Comparison of ENCODE assay signal across 14 cellular contexts in the genomic region with DNA sequence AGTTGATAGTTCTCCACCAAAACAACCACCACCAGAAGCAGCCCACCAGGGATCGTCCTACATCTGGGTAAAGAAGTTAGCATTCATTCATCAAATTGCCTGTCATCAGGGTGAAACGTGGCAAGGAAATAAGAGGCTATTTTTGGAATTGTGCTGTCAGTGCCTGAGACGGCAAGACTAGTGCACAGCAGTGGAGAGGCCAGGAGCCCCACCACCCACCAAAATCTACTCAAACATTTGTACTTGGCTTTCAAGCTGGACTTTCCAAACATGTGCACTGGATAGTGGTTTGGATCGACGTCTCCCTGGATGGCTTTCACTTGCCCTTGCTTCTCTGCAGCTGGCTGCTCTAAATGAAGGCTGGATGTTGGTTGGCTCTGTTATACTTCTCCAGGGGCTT. TPM values are rescaled to one million over a fixed set of nuclear protein-coding genes. Genes with fewer than 3 reads are reported as not detected.
DNase-seq lines count a peak whose midpoint lies in the region; ATAC-seq and TF ChIP-seq lines count a peak whose summit lies in the region.
"Had no signal": no experiment of that assay in that cellular context is flagged by ENCODE, and none has a peak within 500 bp of the region (broad histone marks: within the 10 kb centered on the region; RNA-seq: fewer than 3 reads in every experiment).

No MANE protein-coding gene starts in this region.

- H3K4me1 ChIP-seq in cardiac muscle cell (ENCODE audit: low read depth) (no peaks in the 10 kb centered on the region), heart right ventricle (peaks cover 0 to 11% (median 0%) of the 10 kb centered on the region in 9 donors)

- H3K9me3 ChIP-seq in cardiac muscle cell (ENCODE audit: low read depth) (no peaks in the 10 kb centered on the region), heart right ventricle (no peaks in the 10 kb centered on the region)
- H3K9me3 ChIP-seq: BE2C had no signal

- no peaks in the 10 kb centered on the region for H3K36me3 Mint-ChIP-seq in type B pancreatic cell
- H3K36me3 Mint-ChIP-seq: CD4-positive, CD25-positive, alpha-beta regulatory T cell; CD8-positive, alpha-beta memory T cell had no signal

- H3K27me3 Mint-ChIP-seq in type B pancreatic cell, result no peaks in the 10 kb centered on the region

- H3K4me1 Mint-ChIP-seq in type B pancreatic cell (ENCODE audit: unreplicated experiment), result peaks cover 4% of the 10 kb centered on the region
- H3K4me1 Mint-ChIP-seq: CD4-positive, CD25-positive, alpha-beta regulatory T cell; CD8-positive, alpha-beta memory T cell; H9 had no signal

- 31 to 33% methylated on average over 5 of the region's 5 CpGs for WGBS in heart right ventricle, 2 donors
- 41 to 52% methylated on average over 5 of the region's 5 CpGs for WGBS in lower leg skin, 2 donors

- H3K27ac ChIP-seq in cardiac muscle cell (no peak overlapping the region), heart right ventricle (no peak overlapping the region)

- H3K4me3 ChIP-seq in cardiac muscle cell, result no peak overlapping the region
- H3K4me3 ChIP-seq in fibroblast of mammary gland (ENCODE audit: control insufficient read depth, low read depth, low read length), result no peak overlapping the region
- no peak overlapping the region for H3K4me3 ChIP-seq in heart right ventricle
- no peak overlapping the region for H3K4me3 ChIP-seq in lower leg skin (ENCODE audit: low read depth, poor library complexity, severe bottlenecking)

- H3K27me3 ChIP-seq in cardiac muscle cell (no peaks in the 10 kb centered on the region), heart right ventricle (no peaks in the 10 kb centered on the region)
- H3K27me3 ChIP-seq: BE2C had no signal

- peak; percentile 24 to 44 for DNase-seq in cardiac muscle cell (ENCODE audit: low read depth in 1 of 2, low spot score in 1 of 2)
- DNase-seq in cardiac septum (ENCODE audit: low spot score), result no peak
- peak; percentile 38 for DNase-seq in fibroblast of mammary gland (ENCODE audit: low read depth)
- DNase-seq in heart right ventricle, result no peak
- peak; percentile 25 for DNase-seq in type B pancreatic cell (ENCODE audit: extremely low spot score, unreplicated experiment)
- no peak for DNase-seq in midbrain (lab: John Stamatoyannopoulos, UW)
- DNase-seq in lower leg skin (ENCODE audit: low spot score in 2 of 2), result no peak
- no peak for DNase-seq in putamen (ENCODE audit: low spot score)
- DNase-seq: BE2C; C1 segment of cervical spinal cord; CD4-positive, CD25-positive, alpha-beta regulatory T cell; CD8-positive, alpha-beta memory T cell; COR-L47; H9 had no signal

- H3K36me3 ChIP-seq in cardiac muscle cell, result no peaks in the 10 kb centered on the region
- no peaks in the 10 kb centered on the region for H3K36me3 ChIP-seq in heart right ventricle
- H3K36me3 ChIP-seq: BE2C had no signal

- TF ChIP-seq POLR2A in lower leg skin (IDR thresholded peaks at IDR 0.05), result no peak

- TF ChIP-seq CTCF in cardiac muscle cell (IDR thresholded peaks at IDR 0.05; ENCODE audit: low read depth, low read length) (peak; percentile 11), fibroblast of mammary gland (conservative IDR thresholded peaks at IDR 0.05; ENCODE audit: control insufficient read depth, insufficient read depth, low read depth, low read length) (no peak), heart right ventricle (IDR thresholded peaks at IDR 0.05) (peak in 2 of 9 donors; percentile 8 to 17), type B pancreatic cell (conservative IDR thresholded peaks at IDR 0.05) (no peak), lower leg skin (IDR thresholded peaks at IDR 0.05) (no peak)

- intact Hi-C loops in cardiac septum (cut with DNase I), result no loop called here
- intact Hi-C loops in heart right ventricle (cut with DNase I), result no loop called here
- intact Hi-C loops in lower leg skin (cut with DNase I; ENCODE audit: low total_unique reads), result no loop called here

- H3K9me3 Mint-ChIP-seq in type B pancreatic cell, result no peaks in the 10 kb centered on the region
- H3K9me3 Mint-ChIP-seq: CD8-positive, alpha-beta memory T cell had no signal

- H3K4me3 Mint-ChIP-seq in type B pancreatic cell, result no peak overlapping the region
- H3K4me3 Mint-ChIP-seq: CD4-positive, CD25-positive, alpha-beta regulatory T cell; CD8-positive, alpha-beta memory T cell; H9 had no signal

- ATAC-seq in heart right ventricle, result peak in 5 of 8 donors; percentile 41 to 62 (median 48)

- no peak overlapping the region for H3K27ac Mint-ChIP-seq in type B pancreatic cell
- H3K27ac Mint-ChIP-seq: CD4-positive, CD25-positive, alpha-beta regulatory T cell; CD8-positive, alpha-beta memory T cell; H9 had no signal

RNA-seq across cellular contexts. Expression of a gene that starts 44.8 kb away (rescaled TPM):
- 73.1 and 104 TPM in 2 replicates for total RNA-seq in cardiac muscle cell
- polyA plus RNA-seq in cardiac muscle cell, result 86.1 and 111 TPM in 2 replicates
- total RNA-seq in cardiac septum, result 50.8 TPM
- 10 to 100 TPM; 26.7 to 78.0 (median 38.3) TPM for total RNA-seq in heart right ventricle
- 10 to 100 TPM; 26.5 to 65.6 TPM for polyA plus RNA-seq in heart right ventricle
- 91.5 and 94.9 TPM in 2 replicates for total RNA-seq in type B pancreatic cell (ENCODE audit: low replicate concordance)
- total RNA-seq in lower leg skin, result 10 to 100 TPM; 29.3 to 68.5 (median 44.1) TPM

Comparison
In these comparisons a context has a peak if more than half of its experiments do, and no peak if none do; other contexts are left out.
1. DNase-seq: peak in cardiac muscle cell (2 of 2), fibroblast of mammary gland (single experiment) and type B pancreatic cell (single experiment); none in cardiac septum (single experiment), heart right ventricle (0 of 2), midbrain (single experiment), lower leg skin (0 of 2) and putamen (single experiment).